In genomic region chr1:62034790-62035189, GRCh38 we compare ENCODE assay signal across 23 cellular contexts.
A peak's percentile ranks its signal among the peaks of the same experiment; 100 is the strongest.
DNase-seq lines count a peak whose midpoint lies in the region; ATAC-seq, FAIRE-seq and TF ChIP-seq lines count a peak whose summit lies in the region.
"Had no signal": no experiment of that assay in that cellular context is flagged by ENCODE, and none has a peak within 500 bp of the region (broad histone marks: within the 10 kb centered on the region; RNA-seq: fewer than 3 reads in every experiment).

No MANE protein-coding gene starts in this region.

- H3K9me3 ChIP-seq in left ventricle myocardium inferior (replicated peaks) (no peaks in the 10 kb centered on the region), right cardiac atrium (ENCODE audit: control insufficient read depth, low read length) (no peaks in the 10 kb centered on the region), astrocyte (ENCODE audit: insufficient read depth, low read depth, low read length) (no peaks in the 10 kb centered on the region)
- H3K9me3 ChIP-seq: BE2C, BLaER1, Caco-2 had no signal

- peak overlapping the region; percentile 6 for H3K27ac ChIP-seq in left ventricle myocardium inferior (replicated peaks)
- H3K27ac ChIP-seq in right cardiac atrium (ENCODE audit: low read length) = no peak overlapping the region
- H3K27ac ChIP-seq in astrocyte (ENCODE audit: low read depth, low read length) = no peak overlapping the region
- H3K27ac ChIP-seq: BLaER1 had no signal

- peaks cover 49% of the 10 kb centered on the region for H3K4me1 ChIP-seq in left ventricle myocardium inferior
- peaks cover 5% of the 10 kb centered on the region for H3K4me1 ChIP-seq in right cardiac atrium (ENCODE audit: control insufficient read depth, insufficient read depth, low read length)
- no peaks in the 10 kb centered on the region for H3K4me1 ChIP-seq in astrocyte (ENCODE audit: insufficient read depth, low read length)
- H3K4me1 ChIP-seq: BE2C, Caco-2 had no signal

- H3K27ac Mint-ChIP-seq in WTC11 (peak overlapping the region; percentile 41; the same call in 1 of the 2 replicates), astrocyte (ENCODE audit: unreplicated experiment) (no peak overlapping the region)
- H3K27ac Mint-ChIP-seq: CD4-positive, alpha-beta memory T cell; CD4-positive, CD25-positive, alpha-beta regulatory T cell had no signal

- H3K36me3 ChIP-seq in left ventricle myocardium inferior (no peaks in the 10 kb centered on the region), astrocyte (ENCODE audit: insufficient read depth, low read length) (no peaks in the 10 kb centered on the region)
- H3K36me3 ChIP-seq: BE2C, BLaER1 had no signal

- no peaks in the 10 kb centered on the region for H3K27me3 Mint-ChIP-seq in WTC11 (ENCODE audit: low read depth)
- H3K27me3 Mint-ChIP-seq in astrocyte (ENCODE audit: low read depth, unreplicated experiment) = no peaks in the 10 kb centered on the region
- H3K27me3 Mint-ChIP-seq: CD4-positive, alpha-beta memory T cell; CD4-positive, CD25-positive, alpha-beta regulatory T cell; CD8-positive, alpha-beta memory T cell had no signal

- POLR2A ChIA-PET in WTC11 (lab: Charles Lee) = no interaction called here

- no peaks in the 10 kb centered on the region for H3K79me2 ChIP-seq in astrocyte (ENCODE audit: insufficient read depth, low read length)

- intact Hi-C loops in left ventricle myocardium inferior (cut with micrococcal nuclease) = no loop called here
- intact Hi-C loops in right cardiac atrium (cut with DNase I) = no loop called here

- H2AFZ ChIP-seq in astrocyte (ENCODE audit: low read depth, low read length) = no peak overlapping the region

- H3K4me3 Mint-ChIP-seq in WTC11 = no peak overlapping the region
- H3K4me3 Mint-ChIP-seq in astrocyte (ENCODE audit: unreplicated experiment) = no peak overlapping the region
- H3K4me3 Mint-ChIP-seq: CD14-positive monocyte; CD4-positive, alpha-beta memory T cell; CD4-positive, CD25-positive, alpha-beta regulatory T cell; CD8-positive, alpha-beta memory T cell had no signal

- CTCF ChIA-PET in WTC11 (lab: Charles Lee) = interaction anchor here (1.0 to 2.8 kb wide), 5 partner anchors 24 to 83 kb away, joined by 3 to 14 read pairs (median 4); no protein-coding TSS in a partner anchor

- no peaks in the 10 kb centered on the region for H3K27me3 ChIP-seq in left ventricle myocardium inferior (ENCODE audit: low read depth)
- H3K27me3 ChIP-seq in right cardiac atrium (ENCODE audit: control insufficient read depth, insufficient read depth) = no peaks in the 10 kb centered on the region
- H3K27me3 ChIP-seq in astrocyte (ENCODE audit: insufficient read depth, low read length) = no peaks in the 10 kb centered on the region
- H3K27me3 ChIP-seq: BE2C, BLaER1 had no signal

- WGBS in right cardiac atrium = 84% methylated on average over 4 of the region's 4 CpGs

- peaks cover 6% of the 10 kb centered on the region for H3K36me3 Mint-ChIP-seq in WTC11
- no peaks in the 10 kb centered on the region for H3K36me3 Mint-ChIP-seq in astrocyte (ENCODE audit: low read depth, unreplicated experiment)
- H3K36me3 Mint-ChIP-seq: CD14-positive monocyte had no signal

- H3K4me3 ChIP-seq in left ventricle myocardium inferior = no peak overlapping the region
- H3K4me3 ChIP-seq in right cardiac atrium (ENCODE audit: low read length) = no peak overlapping the region
- no peak overlapping the region for H3K4me3 ChIP-seq in astrocyte (ENCODE audit: insufficient read depth, low read depth, low read length)
- H3K4me3 ChIP-seq: BLaER1 had no signal

- H4K20me1 ChIP-seq in astrocyte (ENCODE audit: insufficient read depth, low read length) = no peaks in the 10 kb centered on the region
- H4K20me1 ChIP-seq: BLaER1 had no signal

- H3K9me3 Mint-ChIP-seq in WTC11 (peaks cover 5% of the 10 kb centered on the region), astrocyte (ENCODE audit: unreplicated experiment) (no peaks in the 10 kb centered on the region)
- H3K9me3 Mint-ChIP-seq: CD4-positive, alpha-beta memory T cell; CD4-positive, CD25-positive, alpha-beta regulatory T cell; CD8-positive, alpha-beta memory T cell had no signal

- no peak overlapping the region for H3K9ac ChIP-seq in astrocyte (ENCODE audit: low read length)
- H3K9ac ChIP-seq: BLaER1 had no signal

- TF ChIP-seq CTCF in left ventricle myocardium inferior (IDR thresholded peaks at IDR 0.05; ENCODE audit: borderline replicate concordance) = no peak
- TF ChIP-seq CTCF in WTC11 (IDR thresholded peaks at IDR 0.05) = no peak
- no peak for TF ChIP-seq CTCF in astrocyte (IDR thresholded peaks at IDR 0.05; ENCODE audit: insufficient read depth, low read depth, low read length)

- H3K4me1 Mint-ChIP-seq in WTC11 = peaks cover 62% of the 10 kb centered on the region
- no peaks in the 10 kb centered on the region for H3K4me1 Mint-ChIP-seq in astrocyte (ENCODE audit: low read depth, unreplicated experiment)
- H3K4me1 Mint-ChIP-seq: CD14-positive monocyte; CD8-positive, alpha-beta memory T cell had no signal

- H3K4me2 ChIP-seq in astrocyte (ENCODE audit: low read length) = no peak overlapping the region
- H3K4me2 ChIP-seq: BLaER1 had no signal

- no peak for DNase-seq in left ventricle myocardium inferior
- DNase-seq in right cardiac atrium = no peak
- no peak for DNase-seq in WTC11 (ENCODE audit: low spot score)
- no peak for DNase-seq in astrocyte (ENCODE audit: low read depth)
- no peak for DNase-seq in COLO829 (ENCODE audit: low spot score)
- DNase-seq in NAMALWA (ENCODE audit: low spot score) = no peak
- DNase-seq: 8988T; ACHN; BE2C; C1 segment of cervical spinal cord; Caco-2; Calu3; CD4-positive, alpha-beta memory T cell; CD4-positive, CD25-positive, alpha-beta regulatory T cell; CD8-positive, alpha-beta memory T cell; DMS79 treated with DMSO at 0.1 percent for 48 hours; GF-D8 had no signal

- peak; percentile 5 for FAIRE-seq in astrocyte (lab: Jason Lieb, UNC)
- FAIRE-seq: A204.1, G401.6, GM12891, GM19239 had no signal

- ATAC-seq in right cardiac atrium = no peak
- no peak for ATAC-seq in WTC11

TF ChIP-seq in WTC11, 78 proteins besides CTCF, POLR2A, EP300 and RAD21:
- TF ChIP-seq, protein P1, sequence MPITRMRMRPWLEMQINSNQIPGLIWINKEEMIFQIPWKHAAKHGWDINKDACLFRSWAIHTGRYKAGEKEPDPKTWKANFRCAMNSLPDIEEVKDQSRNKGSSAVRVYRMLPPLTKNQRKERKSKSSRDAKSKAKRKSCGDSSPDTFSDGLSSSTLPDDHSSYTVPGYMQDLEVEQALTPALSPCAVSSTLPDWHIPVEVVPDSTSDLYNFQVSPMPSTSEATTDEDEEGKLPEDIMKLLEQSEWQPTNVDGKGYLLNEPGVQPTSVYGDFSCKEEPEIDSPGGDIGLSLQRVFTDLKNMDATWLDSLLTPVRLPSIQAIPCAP (CRISPR knock-in tag; IDR thresholded peaks at IDR 0.05) = no peak
- TF ChIP-seq ZNF232 (CRISPR knock-in tag; IDR thresholded peaks at IDR 0.05) (no peak), CBFB (CRISPR knock-in tag; IDR thresholded peaks at IDR 0.05; ENCODE audit: low read depth) (no peak), ZNF219 (CRISPR knock-in tag; IDR thresholded peaks at IDR 0.05; ENCODE audit: borderline replicate concordance) (no peak), JUN (CRISPR knock-in tag; IDR thresholded peaks at IDR 0.05) (no peak), TCF7 (CRISPR knock-in tag; IDR thresholded peaks at IDR 0.05; ENCODE audit: low read depth) (no peak)
TF ChIP-seq in WTC11: peak in this region for 0.
